1 cellular context compared by ENCODE assay signal in the genomic region with DNA sequence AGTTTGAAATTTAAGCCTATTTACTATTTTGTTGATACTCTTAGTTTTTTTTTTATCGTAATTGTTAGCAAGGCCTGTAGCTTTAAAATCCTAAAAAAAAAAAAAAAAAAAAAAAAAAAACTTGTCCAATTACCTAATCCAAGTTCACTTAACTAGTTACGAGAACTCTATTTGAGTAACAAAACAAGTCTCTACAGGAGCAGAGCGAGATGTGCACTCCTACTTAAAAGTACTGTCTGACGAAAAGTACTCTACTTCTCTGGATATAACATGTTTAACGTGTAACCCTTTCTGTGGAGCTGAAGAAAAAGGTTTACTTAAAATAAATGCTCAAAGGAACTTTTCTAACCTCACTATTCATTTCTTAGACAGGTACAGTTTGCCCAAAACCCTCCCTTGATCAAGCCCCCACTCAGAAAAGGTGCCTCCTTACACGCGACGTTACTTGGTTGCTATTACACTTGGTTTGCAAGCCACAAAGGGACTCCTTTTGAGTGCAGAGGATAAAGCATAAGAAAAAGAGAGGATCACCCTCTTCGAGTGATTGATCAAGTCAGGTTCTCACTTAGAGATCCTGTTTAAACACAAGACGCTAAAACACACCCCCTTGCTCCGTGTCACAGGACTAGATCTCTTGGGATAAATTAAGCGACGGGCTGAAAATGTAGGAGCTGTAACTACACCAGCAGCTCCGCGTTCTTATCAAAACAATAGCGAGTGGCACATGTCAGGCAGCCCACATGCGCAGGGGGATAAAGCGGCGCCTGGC.
A peak's percentile ranks its signal among the peaks of the same experiment; 100 is the strongest.
TF ChIP-seq lines count a peak whose summit lies in the region.

No MANE protein-coding gene starts in this region.

TF ChIP-seq in GM12878, 131 proteins besides CTCF, POLR2A, EP300 and RAD21 (continued from another document and continues in another):
- TF ChIP-seq NR2F1 (conservative IDR thresholded peaks at IDR 0.05) (no peak), RCOR1 (conservative IDR thresholded peaks at IDR 0.05; ENCODE audit: low read depth, low read length) (no peak), IKZF1 (conservative IDR thresholded peaks at IDR 0.05) (no peak), CBX3 (IDR thresholded peaks at IDR 0.05; ENCODE audit: borderline replicate concordance, low read depth) (no peak), IRF4 (IDR thresholded peaks at IDR 0.05; ENCODE audit: low read depth, low read length) (no peak), CREM (IDR thresholded peaks at IDR 0.05; ENCODE audit: low read depth) (no peak), CREB1 (IDR thresholded peaks at IDR 0.05; ENCODE audit: low read depth) (no peak; the same call in 1 of the 2 replicates), BACH1 (IDR thresholded peaks at IDR 0.05; ENCODE audit: borderline replicate concordance) (no peak), SRF (IDR thresholded peaks at IDR 0.05; ENCODE audit: low read depth in 2 of 2, low read length in 2 of 2) (no peak), KDM1A (IDR thresholded peaks at IDR 0.05; ENCODE audit: borderline replicate concordance) (no peak), ETV6 (conservative IDR thresholded peaks at IDR 0.05 in 1 of 2, IDR thresholded peaks at IDR 0.05 in 1 of 2; ENCODE audit: borderline replicate concordance in 1 of 2, low read depth in 1 of 2) (no peak), HDGF (IDR thresholded peaks at IDR 0.05) (no peak), NR2C1 (IDR thresholded peaks at IDR 0.05) (no peak), LARP7 (IDR thresholded peaks at IDR 0.05) (no peak), SPI1 (IDR thresholded peaks at IDR 0.05; ENCODE audit: borderline replicate concordance, insufficient read depth, low read depth, low read length) (no peak), SMAD1 (IDR thresholded peaks at IDR 0.05; ENCODE audit: low read depth, partially characterized antibody) (no peak), NFIC (IDR thresholded peaks at IDR 0.05; ENCODE audit: low read depth, low read length) (peak; percentile 23), STAT3 (IDR thresholded peaks at IDR 0.05; ENCODE audit: low read depth, low read length) (no peak), RAD51 (IDR thresholded peaks at IDR 0.05) (no peak; the same call in 1 of the 2 replicates), FOS (IDR thresholded peaks at IDR 0.05; ENCODE audit: borderline replicate concordance, extremely low read depth, insufficient read length) (no peak)
- TF ChIP-seq, protein P1, sequence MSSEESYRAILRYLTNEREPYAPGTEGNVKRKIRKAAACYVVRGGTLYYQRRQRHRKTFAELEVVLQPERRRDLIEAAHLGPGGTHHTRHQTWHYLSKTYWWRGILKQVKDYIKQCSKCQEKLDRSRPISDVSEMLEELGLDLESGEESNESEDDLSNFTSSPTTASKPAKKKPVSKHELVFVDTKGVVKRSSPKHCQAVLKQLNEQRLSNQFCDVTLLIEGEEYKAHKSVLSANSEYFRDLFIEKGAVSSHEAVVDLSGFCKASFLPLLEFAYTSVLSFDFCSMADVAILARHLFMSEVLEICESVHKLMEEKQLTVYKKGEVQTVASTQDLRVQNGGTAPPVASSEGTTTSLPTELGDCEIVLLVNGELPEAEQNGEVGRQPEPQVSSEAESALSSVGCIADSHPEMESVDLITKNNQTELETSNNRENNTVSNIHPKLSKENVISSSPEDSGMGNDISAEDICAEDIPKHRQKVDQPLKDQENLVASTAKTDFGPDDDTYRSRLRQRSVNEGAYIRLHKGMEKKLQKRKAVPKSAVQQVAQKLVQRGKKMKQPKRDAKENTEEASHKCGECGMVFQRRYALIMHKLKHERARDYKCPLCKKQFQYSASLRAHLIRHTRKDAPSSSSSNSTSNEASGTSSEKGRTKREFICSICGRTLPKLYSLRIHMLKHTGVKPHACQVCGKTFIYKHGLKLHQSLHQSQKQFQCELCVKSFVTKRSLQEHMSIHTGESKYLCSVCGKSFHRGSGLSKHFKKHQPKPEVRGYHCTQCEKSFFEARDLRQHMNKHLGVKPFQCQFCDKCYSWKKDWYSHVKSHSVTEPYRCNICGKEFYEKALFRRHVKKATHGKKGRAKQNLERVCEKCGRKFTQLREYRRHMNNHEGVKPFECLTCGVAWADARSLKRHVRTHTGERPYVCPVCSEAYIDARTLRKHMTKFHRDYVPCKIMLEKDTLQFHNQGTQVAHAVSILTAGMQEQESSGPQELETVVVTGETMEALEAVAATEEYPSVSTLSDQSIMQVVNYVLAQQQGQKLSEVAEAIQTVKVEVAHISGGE (CRISPR knock-in tag; IDR thresholded peaks at IDR 0.05) = no peak
- TF ChIP-seq, protein P2, sequence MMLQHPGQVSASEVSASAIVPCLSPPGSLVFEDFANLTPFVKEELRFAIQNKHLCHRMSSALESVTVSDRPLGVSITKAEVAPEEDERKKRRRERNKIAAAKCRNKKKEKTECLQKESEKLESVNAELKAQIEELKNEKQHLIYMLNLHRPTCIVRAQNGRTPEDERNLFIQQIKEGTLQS (IDR thresholded peaks at IDR 0.05; ENCODE audit: borderline replicate concordance, extremely low read depth, low read depth, low read length) = no peak
- TF ChIP-seq, protein P3, sequence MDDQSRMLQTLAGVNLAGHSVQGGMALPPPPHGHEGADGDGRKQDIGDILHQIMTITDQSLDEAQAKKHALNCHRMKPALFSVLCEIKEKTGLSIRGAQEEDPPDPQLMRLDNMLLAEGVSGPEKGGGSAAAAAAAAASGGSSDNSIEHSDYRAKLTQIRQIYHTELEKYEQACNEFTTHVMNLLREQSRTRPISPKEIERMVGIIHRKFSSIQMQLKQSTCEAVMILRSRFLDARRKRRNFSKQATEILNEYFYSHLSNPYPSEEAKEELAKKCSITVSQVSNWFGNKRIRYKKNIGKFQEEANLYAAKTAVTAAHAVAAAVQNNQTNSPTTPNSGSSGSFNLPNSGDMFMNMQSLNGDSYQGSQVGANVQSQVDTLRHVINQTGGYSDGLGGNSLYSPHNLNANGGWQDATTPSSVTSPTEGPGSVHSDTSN (IDR thresholded peaks at IDR 0.05; ENCODE audit: insufficient replicate concordance, low read depth, low read length) = no peak
- TF ChIP-seq, protein P4, sequence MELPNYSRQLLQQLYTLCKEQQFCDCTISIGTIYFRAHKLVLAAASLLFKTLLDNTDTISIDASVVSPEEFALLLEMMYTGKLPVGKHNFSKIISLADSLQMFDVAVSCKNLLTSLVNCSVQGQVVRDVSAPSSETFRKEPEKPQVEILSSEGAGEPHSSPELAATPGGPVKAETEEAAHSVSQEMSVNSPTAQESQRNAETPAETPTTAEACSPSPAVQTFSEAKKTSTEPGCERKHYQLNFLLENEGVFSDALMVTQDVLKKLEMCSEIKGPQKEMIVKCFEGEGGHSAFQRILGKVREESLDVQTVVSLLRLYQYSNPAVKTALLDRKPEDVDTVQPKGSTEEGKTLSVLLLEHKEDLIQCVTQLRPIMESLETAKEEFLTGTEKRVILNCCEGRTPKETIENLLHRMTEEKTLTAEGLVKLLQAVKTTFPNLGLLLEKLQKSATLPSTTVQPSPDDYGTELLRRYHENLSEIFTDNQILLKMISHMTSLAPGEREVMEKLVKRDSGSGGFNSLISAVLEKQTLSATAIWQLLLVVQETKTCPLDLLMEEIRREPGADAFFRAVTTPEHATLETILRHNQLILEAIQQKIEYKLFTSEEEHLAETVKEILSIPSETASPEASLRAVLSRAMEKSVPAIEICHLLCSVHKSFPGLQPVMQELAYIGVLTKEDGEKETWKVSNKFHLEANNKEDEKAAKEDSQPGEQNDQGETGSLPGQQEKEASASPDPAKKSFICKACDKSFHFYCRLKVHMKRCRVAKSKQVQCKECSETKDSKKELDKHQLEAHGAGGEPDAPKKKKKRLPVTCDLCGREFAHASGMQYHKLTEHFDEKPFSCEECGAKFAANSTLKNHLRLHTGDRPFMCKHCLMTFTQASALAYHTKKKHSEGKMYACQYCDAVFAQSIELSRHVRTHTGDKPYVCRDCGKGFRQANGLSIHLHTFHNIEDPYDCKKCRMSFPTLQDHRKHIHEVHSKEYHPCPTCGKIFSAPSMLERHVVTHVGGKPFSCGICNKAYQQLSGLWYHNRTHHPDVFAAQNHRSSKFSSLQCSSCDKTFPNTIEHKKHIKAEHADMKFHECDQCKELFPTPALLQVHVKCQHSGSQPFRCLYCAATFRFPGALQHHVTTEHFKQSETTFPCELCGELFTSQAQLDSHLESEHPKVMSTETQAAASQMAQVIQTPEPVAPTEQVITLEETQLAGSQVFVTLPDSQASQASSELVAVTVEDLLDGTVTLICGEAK (IDR thresholded peaks at IDR 0.05; ENCODE audit: borderline replicate concordance) = no peak
- TF ChIP-seq, protein P5, sequence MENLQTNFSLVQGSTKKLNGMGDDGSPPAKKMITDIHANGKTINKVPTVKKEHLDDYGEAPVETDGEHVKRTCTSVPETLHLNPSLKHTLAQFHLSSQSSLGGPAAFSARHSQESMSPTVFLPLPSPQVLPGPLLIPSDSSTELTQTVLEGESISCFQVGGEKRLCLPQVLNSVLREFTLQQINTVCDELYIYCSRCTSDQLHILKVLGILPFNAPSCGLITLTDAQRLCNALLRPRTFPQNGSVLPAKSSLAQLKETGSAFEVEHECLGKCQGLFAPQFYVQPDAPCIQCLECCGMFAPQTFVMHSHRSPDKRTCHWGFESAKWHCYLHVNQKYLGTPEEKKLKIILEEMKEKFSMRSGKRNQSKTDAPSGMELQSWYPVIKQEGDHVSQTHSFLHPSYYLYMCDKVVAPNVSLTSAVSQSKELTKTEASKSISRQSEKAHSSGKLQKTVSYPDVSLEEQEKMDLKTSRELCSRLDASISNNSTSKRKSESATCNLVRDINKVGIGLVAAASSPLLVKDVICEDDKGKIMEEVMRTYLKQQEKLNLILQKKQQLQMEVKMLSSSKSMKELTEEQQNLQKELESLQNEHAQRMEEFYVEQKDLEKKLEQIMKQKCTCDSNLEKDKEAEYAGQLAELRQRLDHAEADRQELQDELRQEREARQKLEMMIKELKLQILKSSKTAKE (IDR thresholded peaks at IDR 0.05; ENCODE audit: low read depth, poor library complexity, severe bottlenecking) = peak; percentile 35
- TF ChIP-seq, protein P6, sequence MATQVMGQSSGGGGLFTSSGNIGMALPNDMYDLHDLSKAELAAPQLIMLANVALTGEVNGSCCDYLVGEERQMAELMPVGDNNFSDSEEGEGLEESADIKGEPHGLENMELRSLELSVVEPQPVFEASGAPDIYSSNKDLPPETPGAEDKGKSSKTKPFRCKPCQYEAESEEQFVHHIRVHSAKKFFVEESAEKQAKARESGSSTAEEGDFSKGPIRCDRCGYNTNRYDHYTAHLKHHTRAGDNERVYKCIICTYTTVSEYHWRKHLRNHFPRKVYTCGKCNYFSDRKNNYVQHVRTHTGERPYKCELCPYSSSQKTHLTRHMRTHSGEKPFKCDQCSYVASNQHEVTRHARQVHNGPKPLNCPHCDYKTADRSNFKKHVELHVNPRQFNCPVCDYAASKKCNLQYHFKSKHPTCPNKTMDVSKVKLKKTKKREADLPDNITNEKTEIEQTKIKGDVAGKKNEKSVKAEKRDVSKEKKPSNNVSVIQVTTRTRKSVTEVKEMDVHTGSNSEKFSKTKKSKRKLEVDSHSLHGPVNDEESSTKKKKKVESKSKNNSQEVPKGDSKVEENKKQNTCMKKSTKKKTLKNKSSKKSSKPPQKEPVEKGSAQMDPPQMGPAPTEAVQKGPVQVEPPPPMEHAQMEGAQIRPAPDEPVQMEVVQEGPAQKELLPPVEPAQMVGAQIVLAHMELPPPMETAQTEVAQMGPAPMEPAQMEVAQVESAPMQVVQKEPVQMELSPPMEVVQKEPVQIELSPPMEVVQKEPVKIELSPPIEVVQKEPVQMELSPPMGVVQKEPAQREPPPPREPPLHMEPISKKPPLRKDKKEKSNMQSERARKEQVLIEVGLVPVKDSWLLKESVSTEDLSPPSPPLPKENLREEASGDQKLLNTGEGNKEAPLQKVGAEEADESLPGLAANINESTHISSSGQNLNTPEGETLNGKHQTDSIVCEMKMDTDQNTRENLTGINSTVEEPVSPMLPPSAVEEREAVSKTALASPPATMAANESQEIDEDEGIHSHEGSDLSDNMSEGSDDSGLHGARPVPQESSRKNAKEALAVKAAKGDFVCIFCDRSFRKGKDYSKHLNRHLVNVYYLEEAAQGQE (IDR thresholded peaks at IDR 0.05; ENCODE audit: low read depth, low read length) = no peak
- TF ChIP-seq, protein P7, sequence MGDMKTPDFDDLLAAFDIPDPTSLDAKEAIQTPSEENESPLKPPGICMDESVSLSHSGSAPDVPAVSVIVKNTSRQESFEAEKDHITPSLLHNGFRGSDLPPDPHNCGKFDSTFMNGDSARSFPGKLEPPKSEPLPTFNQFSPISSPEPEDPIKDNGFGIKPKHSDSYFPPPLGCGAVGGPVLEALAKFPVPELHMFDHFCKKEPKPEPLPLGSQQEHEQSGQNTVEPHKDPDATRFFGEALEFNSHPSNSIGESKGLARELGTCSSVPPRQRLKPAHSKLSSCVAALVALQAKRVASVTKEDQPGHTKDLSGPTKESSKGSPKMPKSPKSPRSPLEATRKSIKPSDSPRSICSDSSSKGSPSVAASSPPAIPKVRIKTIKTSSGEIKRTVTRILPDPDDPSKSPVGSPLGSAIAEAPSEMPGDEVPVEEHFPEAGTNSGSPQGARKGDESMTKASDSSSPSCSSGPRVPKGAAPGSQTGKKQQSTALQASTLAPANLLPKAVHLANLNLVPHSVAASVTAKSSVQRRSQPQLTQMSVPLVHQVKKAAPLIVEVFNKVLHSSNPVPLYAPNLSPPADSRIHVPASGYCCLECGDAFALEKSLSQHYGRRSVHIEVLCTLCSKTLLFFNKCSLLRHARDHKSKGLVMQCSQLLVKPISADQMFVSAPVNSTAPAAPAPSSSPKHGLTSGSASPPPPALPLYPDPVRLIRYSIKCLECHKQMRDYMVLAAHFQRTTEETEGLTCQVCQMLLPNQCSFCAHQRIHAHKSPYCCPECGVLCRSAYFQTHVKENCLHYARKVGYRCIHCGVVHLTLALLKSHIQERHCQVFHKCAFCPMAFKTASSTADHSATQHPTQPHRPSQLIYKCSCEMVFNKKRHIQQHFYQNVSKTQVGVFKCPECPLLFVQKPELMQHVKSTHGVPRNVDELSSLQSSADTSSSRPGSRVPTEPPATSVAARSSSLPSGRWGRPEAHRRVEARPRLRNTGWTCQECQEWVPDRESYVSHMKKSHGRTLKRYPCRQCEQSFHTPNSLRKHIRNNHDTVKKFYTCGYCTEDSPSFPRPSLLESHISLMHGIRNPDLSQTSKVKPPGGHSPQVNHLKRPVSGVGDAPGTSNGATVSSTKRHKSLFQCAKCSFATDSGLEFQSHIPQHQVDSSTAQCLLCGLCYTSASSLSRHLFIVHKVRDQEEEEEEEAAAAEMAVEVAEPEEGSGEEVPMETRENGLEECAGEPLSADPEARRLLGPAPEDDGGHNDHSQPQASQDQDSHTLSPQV (IDR thresholded peaks at IDR 0.05) = no peak
- TF ChIP-seq, protein P8, sequence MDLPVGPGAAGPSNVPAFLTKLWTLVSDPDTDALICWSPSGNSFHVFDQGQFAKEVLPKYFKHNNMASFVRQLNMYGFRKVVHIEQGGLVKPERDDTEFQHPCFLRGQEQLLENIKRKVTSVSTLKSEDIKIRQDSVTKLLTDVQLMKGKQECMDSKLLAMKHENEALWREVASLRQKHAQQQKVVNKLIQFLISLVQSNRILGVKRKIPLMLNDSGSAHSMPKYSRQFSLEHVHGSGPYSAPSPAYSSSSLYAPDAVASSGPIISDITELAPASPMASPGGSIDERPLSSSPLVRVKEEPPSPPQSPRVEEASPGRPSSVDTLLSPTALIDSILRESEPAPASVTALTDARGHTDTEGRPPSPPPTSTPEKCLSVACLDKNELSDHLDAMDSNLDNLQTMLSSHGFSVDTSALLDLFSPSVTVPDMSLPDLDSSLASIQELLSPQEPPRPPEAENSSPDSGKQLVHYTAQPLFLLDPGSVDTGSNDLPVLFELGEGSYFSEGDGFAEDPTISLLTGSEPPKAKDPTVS (IDR thresholded peaks at IDR 0.05; ENCODE audit: low read depth, low read length) = no peak
- TF ChIP-seq, protein P9, sequence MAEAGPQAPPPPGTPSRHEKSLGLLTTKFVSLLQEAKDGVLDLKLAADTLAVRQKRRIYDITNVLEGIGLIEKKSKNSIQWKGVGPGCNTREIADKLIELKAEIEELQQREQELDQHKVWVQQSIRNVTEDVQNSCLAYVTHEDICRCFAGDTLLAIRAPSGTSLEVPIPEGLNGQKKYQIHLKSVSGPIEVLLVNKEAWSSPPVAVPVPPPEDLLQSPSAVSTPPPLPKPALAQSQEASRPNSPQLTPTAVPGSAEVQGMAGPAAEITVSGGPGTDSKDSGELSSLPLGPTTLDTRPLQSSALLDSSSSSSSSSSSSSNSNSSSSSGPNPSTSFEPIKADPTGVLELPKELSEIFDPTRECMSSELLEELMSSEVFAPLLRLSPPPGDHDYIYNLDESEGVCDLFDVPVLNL (IDR thresholded peaks at IDR 0.05; ENCODE audit: low read depth, low read length) = no peak
